ENCODE assay signal across 19 cellular contexts in genomic region chr11:70478194-70478890, GRCh38.
"Had no signal": no experiment of that assay in that cellular context is flagged by ENCODE, and none has a peak within 500 bp of the region (broad histone marks: within the 10 kb centered on the region; RNA-seq: fewer than 3 reads in every experiment).

No MANE protein-coding gene starts in this region.

- H3K36me3 ChIP-seq: left lung, transverse colon, vagina had no signal

- H3K27ac ChIP-seq: left lung, skin epidermis, transverse colon, vagina had no signal

- DNase-seq: activated CD4-positive, alpha-beta T cell treated with anti-CD3 and anti-CD28 coated beads, Interleukin-2, amount 10 ng/mL, durations not matched to agents 7 days and 5 days; activated CD8-positive, alpha-beta T cell treated with anti-CD3 and anti-CD28 coated beads, Interleukin-2, amount 10 ng/mL, durations not matched to agents 7 days and 5 days; activated naive CD4-positive, alpha-beta T cell treated with anti-CD3 and anti-CD28 coated beads for 36 hours; activated T-cell treated with anti-CD3 and anti-CD28 coated beads, Interleukin-2, amount 50 U/mL, for 24 hours; cerebellar nuclear complex; dermis blood vessel endothelial cell; effector memory CD8-positive, alpha-beta T cell; islet precursor cell; mesenchymal stem cell; mucosa of descending colon; naive thymus-derived CD4-positive, alpha-beta T cell; transverse colon had no signal

- H3K4me1 ChIP-seq: vagina had no signal

- H3K27me3 ChIP-seq: left lung, transverse colon, vagina had no signal

- H3K36me3 Mint-ChIP-seq: naive thymus-derived CD4-positive, alpha-beta T cell had no signal

- H3K27me3 Mint-ChIP-seq: activated CD4-positive, alpha-beta T cell treated with anti-CD3 and anti-CD28 coated beads, Interleukin-2, amount 10 ng/mL, durations not matched to agents 7 days and 5 days; activated T-cell treated with anti-CD3 and anti-CD28 coated beads, Interleukin-2, amount 50 U/mL, for 24 hours; stimulated activated naive CD8-positive, alpha-beta T cell treated with anti-CD3 and anti-CD28 coated beads, Interleukin-15, Interleukin-2, amounts not matched to agents 100 ng/mL and 50 ng/mL, for 24 hours had no signal

- H3K9me3 ChIP-seq: left lung, mucosa of descending colon, transverse colon, vagina had no signal

- H3K4me3 Mint-ChIP-seq: activated CD4-positive, alpha-beta T cell treated with anti-CD3 and anti-CD28 coated beads, Interleukin-2, amount 10 ng/mL, durations not matched to agents 7 days and 5 days; activated CD8-positive, alpha-beta T cell treated with anti-CD3 and anti-CD28 coated beads, Interleukin-2, amount 10 ng/mL, durations not matched to agents 7 days and 5 days; activated naive CD4-positive, alpha-beta T cell treated with anti-CD3 and anti-CD28 coated beads for 36 hours; activated T-cell treated with anti-CD3 and anti-CD28 coated beads, Interleukin-2, amount 50 U/mL, for 24 hours; effector memory CD8-positive, alpha-beta T cell; naive thymus-derived CD4-positive, alpha-beta T cell; stimulated activated naive CD8-positive, alpha-beta T cell treated with anti-CD3 and anti-CD28 coated beads, Interleukin-15, Interleukin-2, amounts not matched to agents 100 ng/mL and 50 ng/mL, for 24 hours; T-helper 1 cell treated with Interleukin-12 subunit alpha and Interleukin-12 subunit beta and Interleukin-4 antibody, amounts not matched to agents 30 μg/mL and 1 μg/mL, for 36 hours had no signal

- H3K4me1 Mint-ChIP-seq: activated CD4-positive, alpha-beta T cell treated with anti-CD3 and anti-CD28 coated beads, Interleukin-2, amount 10 ng/mL, durations not matched to agents 7 days and 5 days; naive thymus-derived CD4-positive, alpha-beta T cell had no signal

- ATAC-seq: activated CD4-positive, CD25-positive, alpha-beta regulatory T cell treated with anti-CD3 and anti-CD28 coated beads, Interleukin-2, amount 50 U/mL, for 24 hours; activated CD8-positive, alpha-beta T cell treated with anti-CD3 and anti-CD28 coated beads, Interleukin-2, amount 10 ng/mL, durations not matched to agents 7 days and 5 days; effector memory CD8-positive, alpha-beta T cell; left lung; mucosa of descending colon; naive thymus-derived CD4-positive, alpha-beta T cell had no signal

- H3K4me3 ChIP-seq: left lung, mucosa of descending colon, skin epidermis, transverse colon, vagina had no signal

- H3K27ac Mint-ChIP-seq: activated CD4-positive, alpha-beta T cell treated with anti-CD3 and anti-CD28 coated beads, Interleukin-2, amount 10 ng/mL, durations not matched to agents 7 days and 5 days; activated CD8-positive, alpha-beta T cell treated with anti-CD3 and anti-CD28 coated beads, Interleukin-2, amount 10 ng/mL, durations not matched to agents 7 days and 5 days; activated naive CD4-positive, alpha-beta T cell treated with anti-CD3 and anti-CD28 coated beads for 36 hours; activated T-cell treated with anti-CD3 and anti-CD28 coated beads, Interleukin-2, amount 50 U/mL, for 24 hours; activated T-helper 2 cell treated with anti-CD3 and anti-CD28 coated beads, Interferon-gamma antibody, Interleukin-2, Interleukin-4, amounts not matched to agents 10 μg/mL and 5 μg/mL and 100 μg/mL, durations not matched to agents 14 hours and 24 hours and 36 hours; effector memory CD8-positive, alpha-beta T cell; naive thymus-derived CD4-positive, alpha-beta T cell; stimulated activated naive CD8-positive, alpha-beta T cell treated with anti-CD3 and anti-CD28 coated beads, Interleukin-15, Interleukin-2, amounts not matched to agents 100 ng/mL and 50 ng/mL, for 24 hours; T-helper 1 cell treated with Interleukin-12 subunit alpha and Interleukin-12 subunit beta and Interleukin-4 antibody, amounts not matched to agents 30 μg/mL and 1 μg/mL, for 36 hours had no signal

- H3K9me3 Mint-ChIP-seq: activated CD4-positive, alpha-beta T cell treated with anti-CD3 and anti-CD28 coated beads, Interleukin-2, amount 10 ng/mL, durations not matched to agents 7 days and 5 days; activated naive CD4-positive, alpha-beta T cell treated with anti-CD3 and anti-CD28 coated beads for 36 hours; activated T-cell treated with anti-CD3 and anti-CD28 coated beads, Interleukin-2, amount 50 U/mL, for 24 hours; activated T-helper 2 cell treated with anti-CD3 and anti-CD28 coated beads, Interferon-gamma antibody, Interleukin-2, Interleukin-4, amounts not matched to agents 10 μg/mL and 5 μg/mL and 100 μg/mL, durations not matched to agents 14 hours and 24 hours and 36 hours; effector memory CD8-positive, alpha-beta T cell; naive thymus-derived CD4-positive, alpha-beta T cell; stimulated activated naive CD8-positive, alpha-beta T cell treated with anti-CD3 and anti-CD28 coated beads, Interleukin-15, Interleukin-2, amounts not matched to agents 100 ng/mL and 50 ng/mL, for 24 hours; T-helper 1 cell treated with Interleukin-12 subunit alpha and Interleukin-12 subunit beta and Interleukin-4 antibody, amounts not matched to agents 30 μg/mL and 1 μg/mL, for 36 hours had no signal
